In genomic region chr5:151110992-151111391, GRCh38 we compare ENCODE assay signal across 19 cellular contexts. TPM values are rescaled to one million over a fixed set of nuclear protein-coding genes. Genes with fewer than 3 reads are reported as not detected.
DNase-seq lines count a peak whose midpoint lies in the region; ATAC-seq, FAIRE-seq and TF ChIP-seq lines count a peak whose summit lies in the region.
"Had no signal": no experiment of that assay in that cellular context is flagged by ENCODE, and none has a peak within 500 bp of the region (broad histone marks: within the 10 kb centered on the region; RNA-seq: fewer than 3 reads in every experiment).

No MANE protein-coding gene starts in this region.

- no peaks in the 10 kb centered on the region for H3K79me2 ChIP-seq in OCI-LY7 (ENCODE audit: insufficient read depth, low read depth, low read length)

- POLR2A ChIA-PET in OCI-LY7 (lab: Charles Lee) = interaction anchor here (0.5 kb wide), 1 partner anchor 31 kb away, joined by 3 read pairs; no protein-coding TSS in a partner anchor

- H3K36me3 Mint-ChIP-seq in osteocyte (ENCODE audit: unreplicated experiment) = peaks cover 34% of the 10 kb centered on the region

- no peak overlapping the region for H3K4me3 Mint-ChIP-seq in osteocyte (ENCODE audit: unreplicated experiment)
- H3K4me3 Mint-ChIP-seq: activated CD4-positive, alpha-beta T cell treated with anti-CD3 and anti-CD28 coated beads, Interleukin-2, amount 10 ng/mL, durations not matched to agents 7 days and 5 days had no signal

- peak overlapping the region; percentile 44; the same call in 1 of the 2 replicates for H3K4me2 ChIP-seq in OCI-LY7 (ENCODE audit: low read length)

- peaks cover 20% of the 10 kb centered on the region; the same call in 1 of the 2 replicates for H3K36me3 ChIP-seq in OCI-LY7 (ENCODE audit: insufficient read depth, low read length)

- H3K9me3 Mint-ChIP-seq in osteocyte (ENCODE audit: unreplicated experiment) = no peaks in the 10 kb centered on the region
- H3K9me3 Mint-ChIP-seq: activated CD4-positive, alpha-beta T cell treated with anti-CD3 and anti-CD28 coated beads, Interleukin-2, amount 10 ng/mL, durations not matched to agents 7 days and 5 days; naive B cell had no signal

- FAIRE-seq in GM18507 (lab: Jason Lieb, UNC) = peak; percentile 54
- FAIRE-seq: TTC549 had no signal

- CTCF ChIA-PET in OCI-LY7 (lab: Charles Lee; ENCODE audit: unreplicated experiment) = interaction anchor here (0.8 kb wide), 1 partner anchor 53 kb away, joined by 3 read pairs; no protein-coding TSS in a partner anchor

- TF ChIP-seq CTCF in OCI-LY7 (conservative IDR thresholded peaks at IDR 0.05; ENCODE audit: low read length) (no peak), osteocyte (IDR thresholded peaks at IDR 0.05) (no peak)

- peak overlapping the region; percentile 54 for H3K27ac Mint-ChIP-seq in osteocyte (ENCODE audit: unreplicated experiment)
- H3K27ac Mint-ChIP-seq: activated CD4-positive, alpha-beta T cell treated with anti-CD3 and anti-CD28 coated beads, Interleukin-2, amount 10 ng/mL, durations not matched to agents 7 days and 5 days had no signal

- peak; percentile 38 for ATAC-seq in GM21447 (IDR thresholded peaks at IDR 0.05; ENCODE audit: unreplicated experiment)
- no peak for ATAC-seq in HG03025 (IDR thresholded peaks at IDR 0.05; ENCODE audit: low FRiP score, unreplicated experiment)
- ATAC-seq in left lobe of liver = no peak

- H2AFZ ChIP-seq in OCI-LY7 (ENCODE audit: low read length) = no peak overlapping the region

- H3K9me3 ChIP-seq in OCI-LY7 (ENCODE audit: low read length) = no peaks in the 10 kb centered on the region
- H3K9me3 ChIP-seq: BE2C, thyroid gland had no signal

- peaks cover 5% of the 10 kb centered on the region for H3K4me1 Mint-ChIP-seq in osteocyte (ENCODE audit: unreplicated experiment)
- H3K4me1 Mint-ChIP-seq: activated CD4-positive, alpha-beta T cell treated with anti-CD3 and anti-CD28 coated beads, Interleukin-2, amount 10 ng/mL, durations not matched to agents 7 days and 5 days had no signal

- intact Hi-C loops in OCI-LY7 (cut with micrococcal nuclease; ENCODE audit: unreplicated experiment) = no loop called here

- H3K4me1 ChIP-seq in OCI-LY7 (ENCODE audit: insufficient read depth, low read length, poor library complexity, severe bottlenecking) = peaks cover 9% of the 10 kb centered on the region
- H3K4me1 ChIP-seq: BE2C had no signal

- DNase-seq in GM18507 (ENCODE audit: extremely low spot score, insufficient read length, low read depth) (no peak), OCI-LY7 (ENCODE audit: low spot score) (no peak), osteocyte (ENCODE audit: extremely low spot score, unreplicated experiment) (no peak), T-helper 9 cell (no peak), NCI-H748 treated with DMSO at 0.1 percent for 48 hours (lab: John Stamatoyannopoulos, UW) (no peak), left lobe of liver (ENCODE audit: low spot score) (no peak)
- DNase-seq: activated CD4-positive, alpha-beta T cell treated with anti-CD3 and anti-CD28 coated beads, Interleukin-2, amount 10 ng/mL, durations not matched to agents 7 days and 5 days; activated naive CD4-positive, alpha-beta T cell; aorta; BE2C; effector CD8-positive, alpha-beta T cell; GF-D8; naive B cell; NCI-H146; thyroid gland had no signal

- no peak overlapping the region for H3K4me3 ChIP-seq in OCI-LY7 (ENCODE audit: low read depth, low read length, poor library complexity, severe bottlenecking)
- H3K4me3 ChIP-seq: lung, thyroid gland had no signal

- no TSS peak for BruUV-seq in OCI-LY7 (replicated peaks; lab: Mats Ljungman, UMichigan)

- H3K9me2 ChIP-seq in OCI-LY7 (ENCODE audit: insufficient read depth, low read length) = no peaks in the 10 kb centered on the region

- H3K27ac ChIP-seq in OCI-LY7 (ENCODE audit: low read depth, low read length, poor library complexity, severe bottlenecking) = no peak overlapping the region
- H3K27ac ChIP-seq: thyroid gland had no signal

- no peaks in the 10 kb centered on the region for H4K20me1 ChIP-seq in OCI-LY7 (ENCODE audit: insufficient read depth, low read length)

- no peaks in the 10 kb centered on the region for H3K27me3 Mint-ChIP-seq in osteocyte (ENCODE audit: unreplicated experiment)
- H3K27me3 Mint-ChIP-seq: activated CD4-positive, alpha-beta T cell treated with anti-CD3 and anti-CD28 coated beads, Interleukin-2, amount 10 ng/mL, durations not matched to agents 7 days and 5 days; naive B cell had no signal

RNA-seq across cellular contexts. Expression of gene TNIP1, which starts 30.2 kb away (rescaled TPM):
- 51.4 and 55.9 TPM in 2 replicates for total RNA-seq in OCI-LY7 (2014; rRNA removed; shearing (Covaris generic))
- 76.3 and 77.5 TPM in 2 replicates for total RNA-seq in OCI-LY7 (2022)
- 73.5 and 85.5 TPM in 2 replicates for total RNA-seq in osteocyte
- total RNA-seq in left lobe of liver = 74.5 TPM

RNA-seq across cellular contexts. Expression of gene ANXA6, which starts 46.6 kb away (rescaled TPM):
- total RNA-seq in OCI-LY7 (2014; rRNA removed; shearing (Covaris generic)) = 26.1 and 35.6 TPM in 2 replicates
- total RNA-seq in OCI-LY7 (2022) = 52.9 and 74.1 TPM in 2 replicates
- total RNA-seq in osteocyte = 245 and 254 TPM in 2 replicates
- 232 TPM for total RNA-seq in left lobe of liver
